13 cellular contexts compared by ENCODE assay signal in genomic region chr10:29412452-29413004, GRCh38.
DNase-seq lines count a peak whose midpoint lies in the region; ATAC-seq, FAIRE-seq and TF ChIP-seq lines count a peak whose summit lies in the region.
"Had no signal": no experiment of that assay in that cellular context is flagged by ENCODE, and none has a peak within 500 bp of the region (broad histone marks: within the 10 kb centered on the region; RNA-seq: fewer than 3 reads in every experiment).

No MANE protein-coding gene starts in this region.

- BruUV-seq in PC-3 (replicated peaks; lab: Mats Ljungman, UMichigan), result no TSS peak

- peaks cover 8% of the 10 kb centered on the region for H3K36me3 Mint-ChIP-seq in activated CD8-positive, alpha-beta T cell treated with anti-CD3 and anti-CD28 coated beads for 36 hours (ENCODE audit: low read depth)
- peaks cover 24% of the 10 kb centered on the region for H3K36me3 Mint-ChIP-seq in activated CD8-positive, alpha-beta T cell treated with anti-CD3 and anti-CD28 coated beads, Interleukin-2, amount 10 ng/mL, durations not matched to agents 7 days and 5 days (ENCODE audit: low read depth)

- H3K27ac ChIP-seq in PC-3 (ENCODE audit: low read length), result no peak overlapping the region
- H3K27ac ChIP-seq in thyroid gland, result peak overlapping the region in 2 of 3 donors; percentile 1 to 30
- H3K27ac ChIP-seq: A549 had no signal

- no peaks in the 10 kb centered on the region for H3F3A ChIP-seq in PC-3 (ENCODE audit: low read length, unreplicated experiment)

- H3K36me3 ChIP-seq in PC-3 (ENCODE audit: low read depth, low read length) (peaks cover 6% of the 10 kb centered on the region), thyroid gland (no peaks in the 10 kb centered on the region), BE2C (no peaks in the 10 kb centered on the region; the same call in 1 of the 2 replicates)

- intact Hi-C loops in activated CD8-positive, alpha-beta T cell treated with anti-CD3 and anti-CD28 coated beads for 36 hours (cut with micrococcal nuclease), result no loop called here
- intact Hi-C loops in PC-3 (cut with micrococcal nuclease) (no loop called here), thyroid gland (cut with DNase I) (no loop called here)

- POLR2A ChIA-PET in activated CD8-positive, alpha-beta T cell treated with anti-CD3 and anti-CD28 coated beads for 36 hours (lab: Charles Lee), result no interaction called here
- POLR2A ChIA-PET in activated CD8-positive, alpha-beta T cell treated with anti-CD3 and anti-CD28 coated beads, Interleukin-2, amount 10 ng/mL, durations not matched to agents 7 days and 5 days (lab: Charles Lee), result no interaction called here
- POLR2A ChIA-PET in PC-3 (lab: Charles Lee; ENCODE audit: unreplicated experiment), result interaction anchor here (0.7 kb wide), 1 partner anchor 595 kb away, joined by 4 read pairs; no protein-coding TSS in a partner anchor

- no peak overlapping the region for H3K9ac ChIP-seq in PC-3 (ENCODE audit: low read length)

- FAIRE-seq in HTR-8/SVneo (lab: Jason Lieb, UNC), result no peak
- FAIRE-seq: A549 had no signal

- H3K9me3 ChIP-seq in PC-3 (ENCODE audit: low read length) (no peaks in the 10 kb centered on the region), thyroid gland (no peaks in the 10 kb centered on the region), BE2C (no peaks in the 10 kb centered on the region)

- H3K9me3 Mint-ChIP-seq in activated CD8-positive, alpha-beta T cell treated with anti-CD3 and anti-CD28 coated beads for 36 hours, result no peaks in the 10 kb centered on the region
- peaks cover 6% of the 10 kb centered on the region for H3K9me3 Mint-ChIP-seq in activated CD8-positive, alpha-beta T cell treated with anti-CD3 and anti-CD28 coated beads, Interleukin-2, amount 10 ng/mL, durations not matched to agents 7 days and 5 days (ENCODE audit: insufficient read depth)

- DNase-seq in activated CD8-positive, alpha-beta T cell treated with anti-CD3 and anti-CD28 coated beads for 36 hours, result peak; percentile 15
- DNase-seq in activated CD8-positive, alpha-beta T cell treated with anti-CD3 and anti-CD28 coated beads, Interleukin-2, amount 10 ng/mL, durations not matched to agents 7 days and 5 days, result no peak
- DNase-seq in PC-3 (no peak), foreskin fibroblast (peak; percentile 33 to 56), thyroid gland (no peak), HTR-8/SVneo (ENCODE audit: insufficient read length, low spot score) (no peak), BE2C (no peak), OCI-M2 (lab: John Stamatoyannopoulos, UW; ENCODE audit: unreplicated experiment) (no peak)
- DNase-seq: left ventricle myocardium superior; NCI-H1436 treated with DMSO at 0.1 percent for 48 hours; NCI-H526 treated with DMSO at 0.1 percent for 48 hours; stimulated activated CD4-positive, alpha-beta T cell treated with anti-CD3 and anti-CD28 coated beads, Interleukin-4, amount 100 ng/mL, for 24 hours had no signal

- ATAC-seq in activated CD8-positive, alpha-beta T cell treated with anti-CD3 and anti-CD28 coated beads for 36 hours, result peak; percentile 43
- no peak for ATAC-seq in activated CD8-positive, alpha-beta T cell treated with anti-CD3 and anti-CD28 coated beads, Interleukin-2, amount 10 ng/mL, durations not matched to agents 7 days and 5 days
- ATAC-seq in PC-3, result no peak
- ATAC-seq: A549, left ventricle myocardium superior had no signal

- no peaks in the 10 kb centered on the region for H3K9me2 ChIP-seq in PC-3 (replicated peaks; ENCODE audit: low read length)

- WGBS in thyroid gland, 2 donors, result 51 to 73% methylated on average over 4 of the region's 4 CpGs

- H3K4me3 Mint-ChIP-seq in activated CD8-positive, alpha-beta T cell treated with anti-CD3 and anti-CD28 coated beads for 36 hours, result no peak overlapping the region
- H3K4me3 Mint-ChIP-seq in activated CD8-positive, alpha-beta T cell treated with anti-CD3 and anti-CD28 coated beads, Interleukin-2, amount 10 ng/mL, durations not matched to agents 7 days and 5 days, result no peak overlapping the region

- H3K4me1 Mint-ChIP-seq in activated CD8-positive, alpha-beta T cell treated with anti-CD3 and anti-CD28 coated beads for 36 hours (ENCODE audit: low read depth), result peaks cover 39% of the 10 kb centered on the region
- peaks cover 30% of the 10 kb centered on the region for H3K4me1 Mint-ChIP-seq in activated CD8-positive, alpha-beta T cell treated with anti-CD3 and anti-CD28 coated beads, Interleukin-2, amount 10 ng/mL, durations not matched to agents 7 days and 5 days (ENCODE audit: low read depth)

- peak overlapping the region; percentile 96; the same call in 1 of the 2 replicates for H3K4me2 ChIP-seq in PC-3 (ENCODE audit: low read length)
- H3K4me2 ChIP-seq: A549 had no signal

- H2AFZ ChIP-seq in PC-3 (ENCODE audit: low read length), result no peak overlapping the region

- H3K4me1 ChIP-seq in PC-3 (ENCODE audit: insufficient read depth, low read length), result 0 out of 2 replicates have a peak, but pooled peaks cover 8% of the 10 kb centered on the region
- H3K4me1 ChIP-seq in thyroid gland, result peaks cover 28 to 35% of the 10 kb centered on the region in 2 donors
- no peaks in the 10 kb centered on the region for H3K4me1 ChIP-seq in BE2C

- H3K27me3 ChIP-seq in PC-3 (ENCODE audit: low read length) (no peaks in the 10 kb centered on the region), thyroid gland (no peaks in the 10 kb centered on the region), BE2C (no peaks in the 10 kb centered on the region)

- H3K27ac Mint-ChIP-seq in activated CD8-positive, alpha-beta T cell treated with anti-CD3 and anti-CD28 coated beads for 36 hours, result no peak overlapping the region
- no peak overlapping the region for H3K27ac Mint-ChIP-seq in activated CD8-positive, alpha-beta T cell treated with anti-CD3 and anti-CD28 coated beads, Interleukin-2, amount 10 ng/mL, durations not matched to agents 7 days and 5 days

- H3K4me3 ChIP-seq in PC-3 (ENCODE audit: low read length) (no peak overlapping the region), foreskin fibroblast (ENCODE audit: low read depth in 1 of 2, low read length in 2 of 2) (no peak overlapping the region), thyroid gland (replicated peaks in 1 of 3) (no peak overlapping the region), BE2C (ENCODE audit: low read depth, low read length) (no peak overlapping the region)
- H3K4me3 ChIP-seq: A549 had no signal

- CTCF ChIA-PET in activated CD8-positive, alpha-beta T cell treated with anti-CD3 and anti-CD28 coated beads for 36 hours (lab: Charles Lee), result interaction anchor here (1.3 kb wide), 1 partner anchor 33 kb away, joined by 6 read pairs; no protein-coding TSS in a partner anchor
- CTCF ChIA-PET in activated CD8-positive, alpha-beta T cell treated with anti-CD3 and anti-CD28 coated beads, Interleukin-2, amount 10 ng/mL, durations not matched to agents 7 days and 5 days (lab: Charles Lee), result interaction anchor here (1.1 to 2.0 kb wide), 4 partner anchors 20 to 85 kb away, joined by 3 to 5 read pairs (median 4); no protein-coding TSS in a partner anchor
- CTCF ChIA-PET in PC-3 (lab: Charles Lee), result no interaction called here

- no peaks in the 10 kb centered on the region for H3K27me3 Mint-ChIP-seq in activated CD8-positive, alpha-beta T cell treated with anti-CD3 and anti-CD28 coated beads for 36 hours
- H3K27me3 Mint-ChIP-seq in activated CD8-positive, alpha-beta T cell treated with anti-CD3 and anti-CD28 coated beads, Interleukin-2, amount 10 ng/mL, durations not matched to agents 7 days and 5 days (ENCODE audit: low read depth), result no peaks in the 10 kb centered on the region

- 0 out of 2 replicates have a peak, but pooled peaks cover 6% of the 10 kb centered on the region for H4K20me1 ChIP-seq in PC-3 (ENCODE audit: low read length)

- no peak for TF ChIP-seq POLR2A in thyroid gland (IDR thresholded peaks at IDR 0.05)

- no peak for TF ChIP-seq CTCF in activated CD8-positive, alpha-beta T cell treated with anti-CD3 and anti-CD28 coated beads for 36 hours (IDR thresholded peaks at IDR 0.05)
- TF ChIP-seq CTCF in PC-3 (conservative IDR thresholded peaks at IDR 0.05; ENCODE audit: low read depth, low read length), result no peak
- TF ChIP-seq CTCF in foreskin fibroblast (IDR thresholded peaks at IDR 0.05; ENCODE audit: low read depth, low read length), result no peak
- TF ChIP-seq CTCF in thyroid gland (IDR thresholded peaks at IDR 0.05), result no peak
- no peak for TF ChIP-seq CTCF in BE2C (IDR thresholded peaks at IDR 0.05; ENCODE audit: low read depth, low read length)

- peaks cover 75% of the 10 kb centered on the region for H3K79me2 ChIP-seq in PC-3 (ENCODE audit: low read length)

Comparison
In these comparisons a context has a peak if more than half of its experiments do, and no peak if none do; other contexts are left out.
1. DNase-seq: peak in activated CD8-positive, alpha-beta T cell treated with anti-CD3 and anti-CD28 coated beads for 36 hours (single experiment) and foreskin fibroblast (2 of 2); none in activated CD8-positive, alpha-beta T cell treated with anti-CD3 and anti-CD28 coated beads, Interleukin-2, amount 10 ng/mL, durations not matched to agents 7 days and 5 days (single experiment), PC-3 (single experiment), thyroid gland (0 of 2), HTR-8/SVneo (single experiment), BE2C (single experiment) and OCI-M2 (single experiment).